In the genomic region with DNA sequence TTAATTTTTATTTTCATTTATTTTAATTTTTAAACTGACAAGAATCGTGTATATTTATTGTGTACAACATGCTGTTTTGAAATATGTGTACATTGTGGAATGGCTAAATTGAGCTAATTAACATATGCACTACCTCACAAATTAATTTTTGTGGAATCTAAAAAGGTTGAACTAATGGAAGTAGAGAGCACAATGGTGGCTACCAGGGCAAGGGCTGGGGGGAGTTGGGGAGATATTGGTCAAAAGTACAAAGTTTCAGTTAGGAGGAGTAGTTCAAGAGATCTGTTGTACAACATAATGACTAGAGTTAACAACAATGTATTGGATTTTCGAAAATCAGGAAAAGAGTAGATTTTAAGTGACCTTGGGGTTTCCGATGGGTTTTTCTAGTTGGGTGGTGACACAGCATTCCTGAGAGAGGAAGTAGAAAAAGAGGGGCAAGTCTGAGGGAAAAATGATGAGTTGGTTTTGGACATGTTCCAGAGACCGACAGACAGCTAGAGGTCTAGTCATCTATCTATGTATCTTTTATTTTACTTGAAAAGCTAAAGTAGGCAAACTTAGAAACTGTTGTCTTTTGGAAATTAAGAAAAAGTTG, we compare ENCODE assay signal across 15 cellular contexts. TPM values are rescaled to one million over a fixed set of nuclear protein-coding genes. Genes with fewer than 3 reads are reported as not detected.
A peak's percentile ranks its signal among the peaks of the same experiment; 100 is the strongest.
DNase-seq lines count a peak whose midpoint lies in the region; ATAC-seq and TF ChIP-seq lines count a peak whose summit lies in the region.
"Had no signal": no experiment of that assay in that cellular context is flagged by ENCODE, and none has a peak within 500 bp of the region (broad histone marks: within the 10 kb centered on the region; RNA-seq: fewer than 3 reads in every experiment).

No MANE protein-coding gene starts in this region.

- peak overlapping the region in 1 of 2 donors; percentile 77 for H3K4me3 Mint-ChIP-seq in CD14-positive monocyte
- H3K4me3 Mint-ChIP-seq: neural progenitor cell had no signal

- TF ChIP-seq CTCF in CD14-positive monocyte (IDR thresholded peaks at IDR 0.05), result no peak
- no peak for TF ChIP-seq CTCF in GM10248 (IDR thresholded peaks at IDR 0.05; ENCODE audit: control extremely low read depth, extremely low read depth, low read depth, missing control alignments)

- POLR2A ChIA-PET in GM10248 (lab: Yijun Ruan, JAX), result no interaction called here

- CTCF ChIA-PET in GM10248 (lab: Yijun Ruan, JAX), result no interaction called here

- peaks cover 0 to 3% (median 0%) of the 10 kb centered on the region in 7 donors for H3K9me3 Mint-ChIP-seq in CD14-positive monocyte
- H3K9me3 Mint-ChIP-seq: neural progenitor cell had no signal

- DNase-seq in CD14-positive monocyte (ENCODE audit: low spot score), result peak; percentile 49
- DNase-seq in M059J (ENCODE audit: low read depth), result peak; percentile 77
- DNase-seq in amniotic epithelial cell (ENCODE audit: low read depth), result peak; percentile 47
- peak; percentile 47 to 76 for DNase-seq in lung microvascular endothelial cell (ENCODE audit: low read depth in 2 of 2)
- no peak for DNase-seq in middle frontal gyrus (ENCODE audit: extremely low spot score, low spot score)
- DNase-seq in SKM-1 treated with dmso at 0.1 percent for 144 hours (lab: John Stamatoyannopoulos, UW; ENCODE audit: unreplicated experiment), result no peak
- DNase-seq in GM10248 (ENCODE audit: extremely low spot score), result no peak
- DNase-seq: activated T-cell treated with anti-CD3 and anti-CD28 coated beads, Interleukin-2, amount 50 U/mL, for 1 hour; NCI-H2081 treated with DMSO at 0.1 percent for 48 hours; WERI-Rb-1 had no signal

- intact Hi-C loops in CD14-positive monocyte (cut with micrococcal nuclease), result no loop called here

- peaks cover 27% of the 10 kb centered on the region for H3K4me1 Mint-ChIP-seq in CD14-positive monocyte

- peaks cover 0 to 20% (median 1%) of the 10 kb centered on the region in 3 donors for H3K27me3 Mint-ChIP-seq in CD14-positive monocyte (ENCODE audit: low read depth in 3 of 3)

- no peak for ATAC-seq in GM18861 (IDR thresholded peaks at IDR 0.05; ENCODE audit: unreplicated experiment)

- peak overlapping the region; percentile 50 to 93 (median 76) for H3K27ac Mint-ChIP-seq in CD14-positive monocyte
- H3K27ac Mint-ChIP-seq: neural progenitor cell had no signal

- no peaks in the 10 kb centered on the region for H3K36me3 Mint-ChIP-seq in CD14-positive monocyte

RNA-seq across cellular contexts. Expression of a gene that starts 23.2 kb away (rescaled TPM):
- 1 to 10 TPM; 4.6 to 8.3 TPM for polyA plus RNA-seq in CD14-positive monocyte
- total RNA-seq in M059J (2014; rRNA removed; shearing (Covaris generic)), result 69.9 and 72.4 TPM in 2 replicates
- 4.4 and 4.6 TPM in 2 replicates for total RNA-seq in lung microvascular endothelial cell
- total RNA-seq: ascending aorta had no signal

RNA-seq across cellular contexts. Expression of a gene that starts 23.3 kb away (rescaled TPM):
- not detected for polyA plus RNA-seq in CD14-positive monocyte
- total RNA-seq in M059J (2014; rRNA removed; shearing (Covaris generic)), result 0.39 TPM in 1 of 2 replicates, not detected in the other
- not detected in 2 replicates for total RNA-seq in lung microvascular endothelial cell
- total RNA-seq: ascending aorta, vagina had no signal
- polyA plus RNA-seq: BJ had no signal

Comparison
In these comparisons a context has a peak if more than half of its experiments do, and no peak if none do; other contexts are left out.
1. DNase-seq: peak in CD14-positive monocyte (single experiment), M059J (single experiment), amniotic epithelial cell (single experiment) and lung microvascular endothelial cell (2 of 2); none in middle frontal gyrus (single experiment), SKM-1 treated with dmso at 0.1 percent for 144 hours (single experiment) and GM10248 (single experiment).
2. RNA of a gene that starts 23.2 kb away (total RNA-seq): 69.9 to 72.4 TPM in M059J; 4.4 to 4.6 TPM in lung microvascular endothelial cell; every median in the first group is over 10 times any median in the second.